Comparison of ENCODE assay signal across 8 cellular contexts in genomic region chr17:81398855-81399451, GRCh38. TPM values are rescaled to one million over a fixed set of nuclear protein-coding genes. Genes with fewer than 3 reads are reported as not detected.
DNase-seq lines count a peak whose midpoint lies in the region; ATAC-seq and TF ChIP-seq lines count a peak whose summit lies in the region.

No MANE protein-coding gene starts in this region.

- peaks cover 11% of the 10 kb centered on the region for H3K4me1 ChIP-seq in parathyroid adenoma

- H3K27me3 ChIP-seq in parathyroid adenoma (ENCODE audit: control insufficient read depth, insufficient read depth, low read length): no peaks in the 10 kb centered on the region

- TF ChIP-seq CTCF in parathyroid adenoma (IDR thresholded peaks at IDR 0.05): no peak

- peaks cover 33% of the 10 kb centered on the region for H3K79me2 ChIP-seq in parathyroid adenoma

- ATAC-seq in GM21529 (IDR thresholded peaks at IDR 0.05; ENCODE audit: unreplicated experiment): no peak

- H3K4me3 ChIP-seq in parathyroid adenoma (ENCODE audit: low read depth, low read length): peak overlapping the region; percentile 81

- peak overlapping the region; percentile 81 for H3K4me2 ChIP-seq in parathyroid adenoma (ENCODE audit: low read length)

- no peaks in the 10 kb centered on the region for H3K9me3 ChIP-seq in parathyroid adenoma (ENCODE audit: control insufficient read depth, low read length)

- DNase-seq in D341Med (ENCODE audit: low spot score) (peak; percentile 73), epithelial cell of prostate (ENCODE audit: low read depth, low spot score) (no peak), HUDEP-2 (lab: John Stamatoyannopoulos, UW; ENCODE audit: unreplicated experiment in 76 of 76) (no peak), 8988T (no peak), HCEC 1CT (no peak)

- H2AFZ ChIP-seq in parathyroid adenoma: peak overlapping the region; percentile 51

- peak overlapping the region; percentile 73 for H3K27ac ChIP-seq in epithelial cell of prostate
- H3K27ac ChIP-seq in parathyroid adenoma: peak overlapping the region; percentile 93

- no peak overlapping the region for H3K9ac ChIP-seq in parathyroid adenoma

- H3K36me3 ChIP-seq in parathyroid adenoma (ENCODE audit: control insufficient read depth, insufficient read depth, low read length): no peaks in the 10 kb centered on the region

TF ChIP-seq in PFSK-1, 5 proteins besides CTCF, POLR2A, EP300 and RAD21:
- TF ChIP-seq TAF1 (IDR thresholded peaks at IDR 0.05; ENCODE audit: borderline replicate concordance, insufficient read depth, low read length) (no peak), SIN3A (IDR thresholded peaks at IDR 0.05; ENCODE audit: borderline replicate concordance, insufficient read depth, low read length) (peak; percentile 58; the same call in 1 of the 2 replicates), POLR2AphosphoS5 (IDR thresholded peaks at IDR 0.05; ENCODE audit: low read depth, low read length) (no peak), REST (IDR thresholded peaks at IDR 0.05; ENCODE audit: insufficient read depth in 1 of 2, low read depth in 2 of 2, low read length in 2 of 2) (no peak), FOXP2 (optimal IDR thresholded peaks at IDR 0.05; ENCODE audit: borderline replicate concordance, extremely low read depth, extremely low read length, insufficient read depth) (peak; percentile 35)
TF ChIP-seq in PFSK-1: peak in this region for 2.

RNA-seq across cellular contexts. Expression of gene BAHCC1, which starts 3.7 kb away (rescaled TPM):
- 44.2 TPM for polyA plus RNA-seq in PFSK-1 (2012; ENCODE audit: insufficient read length, low read depth)
